In genomic region chr2:99278793-99279291, GRCh38 we compare ENCODE assay signal across 1 cellular context.
TF ChIP-seq lines count a peak whose summit lies in the region.

No MANE protein-coding gene starts in this region.

TF ChIP-seq in HepG2, 621 proteins besides CTCF, POLR2A, EP300 and RAD21 (continued from another document and continues in another):
- peak; percentile 19; the same call in 1 of the 2 replicates for TF ChIP-seq ZMYM3 (CRISPR knock-in tag; IDR thresholded peaks at IDR 0.05)
- TF ChIP-seq HNF4G (IDR thresholded peaks at IDR 0.05; ENCODE audit: borderline replicate concordance, low read depth, low read length) = peak; percentile 25; the same call in 1 of the 2 replicates
- TF ChIP-seq HNF4G (CRISPR knock-in tag; IDR thresholded peaks at IDR 0.05; ENCODE audit: borderline replicate concordance, low read depth) = no peak
- TF ChIP-seq RBM22 (optimal IDR thresholded peaks at IDR 0.05; ENCODE audit: low read length) = no peak
- TF ChIP-seq ZMAT5 (CRISPR knock-in tag; IDR thresholded peaks at IDR 0.05; ENCODE audit: borderline replicate concordance, low read depth) = no peak
- peak; percentile 88; the same call in 1 of the 2 replicates for TF ChIP-seq AHDC1 (CRISPR knock-in tag; IDR thresholded peaks at IDR 0.05; ENCODE audit: borderline replicate concordance)
- no peak for TF ChIP-seq AKAP8 (CRISPR knock-in tag; IDR thresholded peaks at IDR 0.05)
- no peak for TF ChIP-seq ZNF235 (CRISPR knock-in tag; IDR thresholded peaks at IDR 0.05; ENCODE audit: borderline replicate concordance)
- no peak for TF ChIP-seq TOPORS (CRISPR knock-in tag; IDR thresholded peaks at IDR 0.05)
- TF ChIP-seq ZNF121 (CRISPR knock-in tag; IDR thresholded peaks at IDR 0.05) = no peak
- no peak; the same call in 1 of the 2 replicates for TF ChIP-seq ARID2 (CRISPR knock-in tag; IDR thresholded peaks at IDR 0.05; ENCODE audit: borderline replicate concordance)
- TF ChIP-seq BRF2 (CRISPR knock-in tag; IDR thresholded peaks at IDR 0.05) = 0 out of 2 replicates have a peak, but pooled peaks have one; percentile 47
- no peak for TF ChIP-seq ZNF33B (CRISPR knock-in tag; IDR thresholded peaks at IDR 0.05)
- TF ChIP-seq TEF (CRISPR knock-in tag; IDR thresholded peaks at IDR 0.05) = peak; percentile 93
- TF ChIP-seq THYN1 (CRISPR knock-in tag; IDR thresholded peaks at IDR 0.05; ENCODE audit: borderline replicate concordance, low read depth) = no peak
- peak; percentile 71; the same call in 1 of the 2 replicates for TF ChIP-seq KMT2B (CRISPR knock-in tag; IDR thresholded peaks at IDR 0.05)
- TF ChIP-seq ZNF296 (CRISPR knock-in tag; conservative IDR thresholded peaks at IDR 0.05) = no peak
- TF ChIP-seq ATRX (CRISPR knock-in tag; IDR thresholded peaks at IDR 0.05; ENCODE audit: borderline replicate concordance) = no peak
- TF ChIP-seq FOXA3 (CRISPR knock-in tag; IDR thresholded peaks at IDR 0.05) = peak; percentile 99
- peak; percentile 90; the same call in 1 of the 2 replicates for TF ChIP-seq SSRP1 (CRISPR knock-in tag; IDR thresholded peaks at IDR 0.05)
- no peak for TF ChIP-seq MLLT10 (CRISPR knock-in tag; IDR thresholded peaks at IDR 0.05)
- TF ChIP-seq RBM39 (IDR thresholded peaks at IDR 0.05; ENCODE audit: low read depth, low read length, poor library complexity, severe bottlenecking) = no peak
- TF ChIP-seq MIXL1 (CRISPR knock-in tag; IDR thresholded peaks at IDR 0.05) = peak; percentile 94
- 0 out of 2 replicates have a peak, but pooled peaks have one; percentile 35 for TF ChIP-seq MEIS2 (CRISPR knock-in tag; IDR thresholded peaks at IDR 0.05)
- no peak for TF ChIP-seq MAFG (CRISPR knock-in tag; IDR thresholded peaks at IDR 0.05)
- TF ChIP-seq ATM (IDR thresholded peaks at IDR 0.05; ENCODE audit: borderline replicate concordance) = no peak
- peak; percentile 99 for TF ChIP-seq ZNF878 (CRISPR knock-in tag; IDR thresholded peaks at IDR 0.05)
- TF ChIP-seq ZNF639 (CRISPR knock-in tag; conservative IDR thresholded peaks at IDR 0.05) = peak; percentile 73; the same call in 1 of the 2 replicates
- peak; percentile 56; the same call in 1 of the 2 replicates for TF ChIP-seq HOXD1 (CRISPR knock-in tag; IDR thresholded peaks at IDR 0.05)
- no peak for TF ChIP-seq GPN1 (CRISPR knock-in tag; IDR thresholded peaks at IDR 0.05; ENCODE audit: borderline replicate concordance)
- no peak for TF ChIP-seq JUN (CRISPR knock-in tag; IDR thresholded peaks at IDR 0.05)
- no peak for TF ChIP-seq ZNF260 (CRISPR knock-in tag; IDR thresholded peaks at IDR 0.05; ENCODE audit: borderline replicate concordance, low read depth)
- TF ChIP-seq SIX4 (CRISPR knock-in tag; IDR thresholded peaks at IDR 0.05) = peak; percentile 100
- TF ChIP-seq ZNF142 (CRISPR knock-in tag; IDR thresholded peaks at IDR 0.05) = peak; percentile 49; the same call in 1 of the 2 replicates
- TF ChIP-seq KDM2A (CRISPR knock-in tag; IDR thresholded peaks at IDR 0.05; ENCODE audit: borderline replicate concordance, low read depth) = 0 out of 2 replicates have a peak, but pooled peaks have one; percentile 10
- TF ChIP-seq RFXAP (CRISPR knock-in tag; IDR thresholded peaks at IDR 0.05; ENCODE audit: borderline replicate concordance) = 0 out of 2 replicates have a peak, but pooled peaks have one; percentile 15
- no peak for TF ChIP-seq E2F2 (CRISPR knock-in tag; IDR thresholded peaks at IDR 0.05; ENCODE audit: borderline replicate concordance)
- TF ChIP-seq RORA (CRISPR knock-in tag; IDR thresholded peaks at IDR 0.05) = no peak
- TF ChIP-seq TSC22D2 (CRISPR knock-in tag; IDR thresholded peaks at IDR 0.05; ENCODE audit: borderline replicate concordance) = no peak
- TF ChIP-seq PRDM4 (CRISPR knock-in tag; IDR thresholded peaks at IDR 0.05; ENCODE audit: borderline replicate concordance) = no peak
- TF ChIP-seq SP1 (IDR thresholded peaks at IDR 0.05) = no peak
- 0 out of 2 replicates have a peak, but pooled peaks have one; percentile 22 for TF ChIP-seq SP1 (CRISPR knock-in tag; IDR thresholded peaks at IDR 0.05)
- TF ChIP-seq ZFP1 (CRISPR knock-in tag; IDR thresholded peaks at IDR 0.05) = peak; percentile 95
- TF ChIP-seq EEA1 (CRISPR knock-in tag; IDR thresholded peaks at IDR 0.05; ENCODE audit: borderline replicate concordance) = no peak
